In genomic region chr9:18776836-18777820, GRCh38 we compare ENCODE assay signal across 30 cellular contexts.
"Had no signal": no experiment of that assay in that cellular context is flagged by ENCODE, and none has a peak within 500 bp of the region (broad histone marks: within the 10 kb centered on the region; RNA-seq: fewer than 3 reads in every experiment).

No MANE protein-coding gene starts in this region.

- H3K4me3 Mint-ChIP-seq: activated CD4-positive, alpha-beta memory T cell treated with anti-CD3 and anti-CD28 coated beads for 36 hours; activated CD4-positive, alpha-beta T cell treated with anti-CD3 and anti-CD28 coated beads, Interleukin-2, amount 10 ng/mL, durations not matched to agents 24 days and 14 days; activated naive CD4-positive, alpha-beta T cell treated with anti-CD3 and anti-CD28 coated beads for 36 hours; activated naive CD8-positive, alpha-beta T cell treated with anti-CD3 and anti-CD28 coated beads for 36 hours; activated T-helper 1 cell treated with anti-CD3 and anti-CD28 coated beads, Interleukin-12 subunit alpha, Interleukin-12 subunit beta, Interleukin-2, Interleukin-4 antibody, amounts not matched to agents 30 ng/mL and 10 ng/mL and 1 ng/mL, durations not matched to agents 14 hours and 24 hours and 36 hours; brain; effector memory CD8-positive, alpha-beta T cell; mesothelial cell of epicardium; naive B cell; stimulated activated memory B cell treated with anti-CD40 and anti-IgM and Interleukin-4, amounts not matched to agents 10 μg/mL and 1 μg/mL and 100 μg/mL, for 72 hours had no signal

- H3K27me3 ChIP-seq: adrenal gland, ascending aorta, cardiac muscle cell, gastrocnemius medialis, suprapubic skin, tibial nerve, vagina had no signal

- H3K27me3 Mint-ChIP-seq: brain, naive B cell had no signal

- DNase-seq: activated CD4-positive, alpha-beta memory T cell treated with anti-CD3 and anti-CD28 coated beads for 36 hours; activated CD4-positive, alpha-beta T cell treated with anti-CD3 and anti-CD28 coated beads, Interleukin-2, amount 10 ng/mL, durations not matched to agents 24 days and 14 days; activated CD4-positive, CD25-positive, alpha-beta regulatory T cell treated with anti-CD3 and anti-CD28 coated beads, Interleukin-2, amount 50 U/mL, for 72 hours; activated CD8-positive, alpha-beta memory T cell treated with anti-CD3 and anti-CD28 coated beads, Interleukin-2, amount 50 U/mL, for 4 hours; activated effector memory CD4-positive, alpha-beta T cell treated with anti-CD3 and anti-CD28 coated beads, Interleukin-2, amount 50 U/mL, for 16 hours; activated naive CD4-positive, alpha-beta T cell treated with anti-CD3 and anti-CD28 coated beads for 36 hours; activated naive CD8-positive, alpha-beta T cell treated with anti-CD3 and anti-CD28 coated beads for 36 hours; activated T-cell treated with anti-CD3 and anti-CD28 coated beads, Interleukin-2, amount 50 U/mL, for 1 hour; adrenal gland; cortex of kidney; effector memory CD8-positive, alpha-beta T cell; erythroblast; gastrocnemius medialis; naive B cell; nucleus accumbens; stimulated activated CD4-positive, alpha-beta T cell treated with anti-CD3 and anti-CD28 coated beads, Interleukin-1b, Interleukin-23, amount 100 ng/mL, for 48 hours; stimulated activated CD4-positive, alpha-beta T cell treated with anti-CD3 and anti-CD28 coated beads, Interleukin-4, amount 100 ng/mL, for 4 hours; stimulated activated CD8-positive, alpha-beta memory T cell treated with anti-CD3 and anti-CD28 coated beads, Interleukin-4, amount 100 ng/mL, for 48 hours; T-helper 2 cell had no signal

- H3K9me3 Mint-ChIP-seq: activated CD4-positive, alpha-beta memory T cell treated with anti-CD3 and anti-CD28 coated beads for 36 hours; activated CD4-positive, alpha-beta T cell treated with anti-CD3 and anti-CD28 coated beads, Interleukin-2, amount 10 ng/mL, durations not matched to agents 24 days and 14 days; activated naive CD4-positive, alpha-beta T cell treated with anti-CD3 and anti-CD28 coated beads for 36 hours; activated naive CD8-positive, alpha-beta T cell treated with anti-CD3 and anti-CD28 coated beads for 36 hours; activated T-helper 1 cell treated with anti-CD3 and anti-CD28 coated beads, Interleukin-12 subunit alpha, Interleukin-12 subunit beta, Interleukin-2, Interleukin-4 antibody, amounts not matched to agents 30 ng/mL and 10 ng/mL and 1 ng/mL, durations not matched to agents 14 hours and 24 hours and 36 hours; effector memory CD8-positive, alpha-beta T cell had no signal

- H3K4me1 ChIP-seq: ascending aorta, gastrocnemius medialis, parathyroid adenoma, suprapubic skin, vagina had no signal

- H3K36me3 Mint-ChIP-seq: activated CD4-positive, alpha-beta memory T cell treated with anti-CD3 and anti-CD28 coated beads for 36 hours; activated naive CD8-positive, alpha-beta T cell treated with anti-CD3 and anti-CD28 coated beads for 36 hours; naive B cell; stimulated activated memory B cell treated with anti-CD40 and anti-IgM and Interleukin-4, amounts not matched to agents 10 μg/mL and 1 μg/mL and 100 μg/mL, for 72 hours had no signal

- H3K36me3 ChIP-seq: adrenal gland, cardiac muscle cell, gastrocnemius medialis, suprapubic skin, tibial nerve, vagina had no signal

- H3K27ac Mint-ChIP-seq: activated CD4-positive, alpha-beta memory T cell treated with anti-CD3 and anti-CD28 coated beads for 36 hours; activated CD4-positive, alpha-beta T cell treated with anti-CD3 and anti-CD28 coated beads, Interleukin-2, amount 10 ng/mL, durations not matched to agents 24 days and 14 days; activated naive CD4-positive, alpha-beta T cell treated with anti-CD3 and anti-CD28 coated beads for 36 hours; activated naive CD8-positive, alpha-beta T cell treated with anti-CD3 and anti-CD28 coated beads for 36 hours; activated T-helper 1 cell treated with anti-CD3 and anti-CD28 coated beads, Interleukin-12 subunit alpha, Interleukin-12 subunit beta, Interleukin-2, Interleukin-4 antibody, amounts not matched to agents 30 ng/mL and 10 ng/mL and 1 ng/mL, durations not matched to agents 14 hours and 24 hours and 36 hours; brain; effector memory CD8-positive, alpha-beta T cell; mesothelial cell of epicardium; naive B cell; stimulated activated memory B cell treated with anti-CD40 and anti-IgM and Interleukin-4, amounts not matched to agents 10 μg/mL and 1 μg/mL and 100 μg/mL, for 72 hours had no signal

- H3K27ac ChIP-seq: adrenal gland, ascending aorta, cardiac muscle cell, gastrocnemius medialis, parathyroid adenoma, suprapubic skin, tibial nerve, vagina had no signal

- H3K4me3 ChIP-seq: adrenal gland, ascending aorta, cardiac muscle cell, gastrocnemius medialis, smooth muscle cell, suprapubic skin, tibial nerve, vagina had no signal

- ATAC-seq: effector memory CD8-positive, alpha-beta T cell; gastrocnemius medialis; stimulated activated memory B cell treated with anti-CD40 and anti-IgM and Interleukin-4, amounts not matched to agents 10 μg/mL and 1 μg/mL and 100 μg/mL, for 72 hours had no signal

- H3K4me1 Mint-ChIP-seq: activated CD4-positive, alpha-beta T cell treated with anti-CD3 and anti-CD28 coated beads, Interleukin-2, amount 10 ng/mL, durations not matched to agents 24 days and 14 days; activated naive CD8-positive, alpha-beta T cell treated with anti-CD3 and anti-CD28 coated beads for 36 hours; naive B cell; stimulated activated memory B cell treated with anti-CD40 and anti-IgM and Interleukin-4, amounts not matched to agents 10 μg/mL and 1 μg/mL and 100 μg/mL, for 72 hours had no signal

- H3K9me3 ChIP-seq: adrenal gland, ascending aorta, gastrocnemius medialis, suprapubic skin, tibial nerve, vagina had no signal
